In genomic region chr15:34243226-34243625, GRCh38 we compare ENCODE assay signal across 2 cellular contexts.
TF ChIP-seq lines count a peak whose summit lies in the region.

No MANE protein-coding gene starts in this region.

TF ChIP-seq in SK-N-SH treated with all-trans-retinoic acid at 6 μM for 48 hours, 23 proteins besides CTCF, POLR2A, EP300 and RAD21:
- TF ChIP-seq ZFP30 (CRISPR knock-in tag; IDR thresholded peaks at IDR 0.05) (no peak), TCF4 (CRISPR knock-in tag; IDR thresholded peaks at IDR 0.05; ENCODE audit: borderline replicate concordance) (no peak), ZNF70 (CRISPR knock-in tag; IDR thresholded peaks at IDR 0.05) (no peak), PATZ1 (CRISPR knock-in tag; IDR thresholded peaks at IDR 0.05; ENCODE audit: borderline replicate concordance) (no peak), CREB5 (CRISPR knock-in tag; IDR thresholded peaks at IDR 0.05; ENCODE audit: low read depth) (no peak), ZFP3 (CRISPR knock-in tag; IDR thresholded peaks at IDR 0.05) (no peak), ISL1 (CRISPR knock-in tag; IDR thresholded peaks at IDR 0.05) (no peak), BACH2 (CRISPR knock-in tag; IDR thresholded peaks at IDR 0.05; ENCODE audit: borderline replicate concordance) (no peak), OSR1 (CRISPR knock-in tag; IDR thresholded peaks at IDR 0.05) (no peak), ZNF565 (CRISPR knock-in tag; conservative IDR thresholded peaks at IDR 0.05; ENCODE audit: low read depth) (no peak)

TF ChIP-seq in endothelial cell of umbilical vein, 7 proteins besides CTCF, POLR2A, EP300 and RAD21 (continued from another document):
- TF ChIP-seq FOS (IDR thresholded peaks at IDR 0.05; ENCODE audit: borderline replicate concordance, insufficient read depth, low read length) = no peak
- TF ChIP-seq MAX (IDR thresholded peaks at IDR 0.05; ENCODE audit: insufficient read depth, insufficient read length) = no peak
- no peak for TF ChIP-seq MYC (IDR thresholded peaks at IDR 0.05; ENCODE audit: low read depth, low read length)
- no peak for TF ChIP-seq POLR2AphosphoS5 (IDR thresholded peaks at IDR 0.05; ENCODE audit: insufficient read depth, low read depth, low read length)
- no peak for TF ChIP-seq JUN (IDR thresholded peaks at IDR 0.05; ENCODE audit: borderline replicate concordance, insufficient read depth, insufficient read length, low read depth)
- no peak for TF ChIP-seq GATA2 (IDR thresholded peaks at IDR 0.05; ENCODE audit: insufficient read depth, insufficient read length, low read depth, low read length)
TF ChIP-seq in endothelial cell of umbilical vein: peak in this region for 0.
